ENCODE assay signal across 21 cellular contexts in genomic region chr3:142418926-142419592, GRCh38.
"Had no signal": no experiment of that assay in that cellular context is flagged by ENCODE, and none has a peak within 500 bp of the region (broad histone marks: within the 10 kb centered on the region; RNA-seq: fewer than 3 reads in every experiment).

No MANE protein-coding gene starts in this region.

- H3K4me1 Mint-ChIP-seq: activated CD4-positive, alpha-beta memory T cell treated with anti-CD3 and anti-CD28 coated beads, Interleukin-2, amount 10 ng/mL, durations not matched to agents 7 days and 5 days; central memory CD8-positive, alpha-beta T cell; endodermal cell; naive thymus-derived CD8-positive, alpha-beta T cell; T-cell had no signal

- DNase-seq: activated CD4-positive, alpha-beta memory T cell treated with anti-CD3 and anti-CD28 coated beads, Interleukin-2, amount 10 ng/mL, durations not matched to agents 7 days and 5 days; activated CD4-positive, alpha-beta T cell treated with anti-CD3 and anti-CD28 coated beads for 48 hours; activated CD4-positive, CD25-positive, alpha-beta regulatory T cell; activated naive CD4-positive, alpha-beta T cell; colonic mucosa; endodermal cell; foreskin fibroblast; kidney; lower lobe of right lung; naive thymus-derived CD8-positive, alpha-beta T cell; stimulated activated CD4-positive, alpha-beta T cell treated with anti-CD3 and anti-CD28 coated beads, Interleukin-2, amount 100 ng/mL, for 48 hours; stimulated activated CD8-positive, alpha-beta memory T cell treated with anti-CD3 and anti-CD28 coated beads, Interleukin-4, amount 100 ng/mL, for 48 hours; stimulated activated naive CD4-positive, alpha-beta T cell; T-cell; T-helper 9 cell; thyroid gland had no signal

- H3K4me3 Mint-ChIP-seq: activated CD4-positive, alpha-beta memory T cell treated with anti-CD3 and anti-CD28 coated beads, Interleukin-2, amount 10 ng/mL, durations not matched to agents 7 days and 5 days; activated naive CD8-positive, alpha-beta T cell; central memory CD8-positive, alpha-beta T cell; endodermal cell; naive thymus-derived CD8-positive, alpha-beta T cell; T-cell had no signal

- H3K4me3 ChIP-seq: colonic mucosa, lower lobe of right lung, thyroid gland had no signal

- H3K9me3 Mint-ChIP-seq: activated CD4-positive, alpha-beta memory T cell treated with anti-CD3 and anti-CD28 coated beads, Interleukin-2, amount 10 ng/mL, durations not matched to agents 7 days and 5 days; activated T-helper 2 cell treated with anti-CD3 and anti-CD28 coated beads, Interferon-gamma antibody, Interleukin-2, Interleukin-4, amounts not matched to agents 10 μg/mL and 5 μg/mL and 100 μg/mL, durations not matched to agents 14 hours and 24 hours and 36 hours; central memory CD8-positive, alpha-beta T cell; endodermal cell; naive thymus-derived CD8-positive, alpha-beta T cell; T-cell had no signal

- ATAC-seq: lower lobe of right lung; naive thymus-derived CD8-positive, alpha-beta T cell; SK-N-SH treated with all-trans-retinoic acid at 6 μM for 48 hours; T-cell had no signal

- H3K27ac Mint-ChIP-seq: activated CD4-positive, alpha-beta memory T cell treated with anti-CD3 and anti-CD28 coated beads, Interleukin-2, amount 10 ng/mL, durations not matched to agents 7 days and 5 days; activated naive CD8-positive, alpha-beta T cell; activated T-helper 2 cell treated with anti-CD3 and anti-CD28 coated beads, Interferon-gamma antibody, Interleukin-2, Interleukin-4, amounts not matched to agents 10 μg/mL and 5 μg/mL and 100 μg/mL, durations not matched to agents 14 hours and 24 hours and 36 hours; endodermal cell; progenitor cell of endocrine pancreas; T-cell had no signal

- H3K27me3 Mint-ChIP-seq: activated CD4-positive, alpha-beta memory T cell treated with anti-CD3 and anti-CD28 coated beads, Interleukin-2, amount 10 ng/mL, durations not matched to agents 7 days and 5 days; activated naive CD8-positive, alpha-beta T cell; central memory CD8-positive, alpha-beta T cell; naive thymus-derived CD8-positive, alpha-beta T cell; progenitor cell of endocrine pancreas; T-cell had no signal
